Comparison of ENCODE assay signal across 8 cellular contexts in the genomic region with DNA sequence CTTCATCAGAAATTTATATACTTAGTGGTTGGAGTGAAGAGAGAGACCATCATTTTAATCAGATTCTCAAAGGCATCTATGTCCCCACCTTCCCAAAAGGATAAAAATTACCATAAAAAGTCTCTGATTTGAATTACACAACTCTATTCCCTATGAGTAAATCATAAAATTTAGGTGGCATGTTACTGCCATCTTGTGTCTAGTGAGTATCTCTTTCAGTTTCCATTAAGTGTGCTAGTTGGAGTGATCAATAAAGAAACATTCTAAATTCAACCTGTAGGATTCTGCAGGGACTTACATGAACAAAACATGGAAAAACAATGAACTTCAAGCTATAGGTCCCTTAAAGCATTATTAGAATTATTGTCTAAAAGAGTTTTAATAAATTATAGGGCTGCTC.
DNase-seq lines count a peak whose midpoint lies in the region; FAIRE-seq and TF ChIP-seq lines count a peak whose summit lies in the region.

No MANE protein-coding gene starts in this region.

- dilution Hi-C loops in endothelial cell of umbilical vein (cut with MboI; ENCODE audit: extremely low pct_ligation_motif_present, low sequenced_read_pairs): no loop called here

- no peaks in the 10 kb centered on the region for H3K9me1 ChIP-seq in endothelial cell of umbilical vein (replicated peaks; ENCODE audit: control insufficient read depth, extremely low read depth, insufficient read depth, low read length)

- CTCF ChIA-PET in endothelial cell of umbilical vein (lab: Charles Lee): interaction anchor here (1.0 to 9.5 kb wide), 23 partner anchors 12 to 1503 kb away, joined by 3 to 204 read pairs (median 6); no protein-coding TSS in a partner anchor

- no peaks in the 10 kb centered on the region for H3K9me3 ChIP-seq in GM23248 (ENCODE audit: low read depth)
- no peaks in the 10 kb centered on the region for H3K9me3 ChIP-seq in endothelial cell of umbilical vein (replicated peaks; ENCODE audit: control insufficient read depth, insufficient read depth, low read length)
- H3K9me3 ChIP-seq in ovary: no peaks in the 10 kb centered on the region

- peaks cover 45% of the 10 kb centered on the region for H3F3A ChIP-seq in GM23248 (ENCODE audit: insufficient read depth)

- FAIRE-seq in endothelial cell of umbilical vein (lab: Jason Lieb, UNC): peak; percentile 58

- H3K4me1 ChIP-seq in GM23248 (ENCODE audit: insufficient read depth) (peaks cover 54% of the 10 kb centered on the region), endothelial cell of umbilical vein (ENCODE audit: control insufficient read depth, extremely low read depth, insufficient read depth, low read length) (peaks cover 20% of the 10 kb centered on the region), ovary (ENCODE audit: insufficient read depth) (no peaks in the 10 kb centered on the region)

- peak overlapping the region; percentile 32 for H3K4me2 ChIP-seq in GM23248 (ENCODE audit: unreplicated experiment)
- H3K4me2 ChIP-seq in endothelial cell of umbilical vein (ENCODE audit: insufficient read depth, low read length): no peak overlapping the region

- H3K36me3 ChIP-seq in GM23248 (ENCODE audit: low read depth): no peaks in the 10 kb centered on the region
- no peaks in the 10 kb centered on the region for H3K36me3 ChIP-seq in endothelial cell of umbilical vein (ENCODE audit: control insufficient read depth in 2 of 2, extremely low read depth in 1 of 2, insufficient read depth in 2 of 2, low read length in 2 of 2)
- no peaks in the 10 kb centered on the region for H3K36me3 ChIP-seq in ovary

- intact Hi-C loops in endothelial cell of umbilical vein (cut with micrococcal nuclease): loop anchor here (1.0 to 5.0 kb wide), 5 partner anchors 140 to 1487 kb away; no protein-coding TSS in a partner anchor
- intact Hi-C loops in ovary (cut with DNase I): loop anchor here (5.0 to 10.0 kb wide), 6 partner anchors 633 to 1493 kb away; partner anchors contain the start of gene ADAMTS1 (in 2 of the 4)

- H3K27me3 ChIP-seq in GM23248 (replicated peaks; ENCODE audit: insufficient read depth) (no peaks in the 10 kb centered on the region), endothelial cell of umbilical vein (ENCODE audit: control insufficient read depth in 2 of 2, insufficient read depth in 2 of 2, low read length in 2 of 2) (no peaks in the 10 kb centered on the region), ovary (no peaks in the 10 kb centered on the region)

- no peak for TF ChIP-seq EP300 in ovary (IDR thresholded peaks at IDR 0.05)

- TF ChIP-seq CTCF in endothelial cell of umbilical vein (IDR thresholded peaks at IDR 0.05; ENCODE audit: extremely low read depth in 1 of 2, insufficient read depth in 1 of 2, low read depth in 1 of 2, low read length in 2 of 2) (no peak), ovary (IDR thresholded peaks at IDR 0.05) (peak in 2 of 3 donors; percentile 37 to 41)

- H3K79me2 ChIP-seq in GM23248 (ENCODE audit: insufficient read depth) (no peaks in the 10 kb centered on the region), endothelial cell of umbilical vein (ENCODE audit: control insufficient read depth, insufficient read depth, low read length) (no peaks in the 10 kb centered on the region)

- H2AFZ ChIP-seq in GM23248 (peak overlapping the region; percentile 50; the same call in 1 of the 2 replicates), endothelial cell of umbilical vein (ENCODE audit: low read depth, low read length) (no peak overlapping the region)

- POLR2A ChIA-PET in endothelial cell of umbilical vein (lab: Charles Lee): no interaction called here

- DNase-seq in GM23248 (peak; percentile 67), NCI-H748 treated with DMSO at 0.1 percent for 48 hours (lab: John Stamatoyannopoulos, UW) (peak; percentile 5), endothelial cell of umbilical vein (ENCODE audit: low read depth, low spot score) (peak; percentile 56), ovary (no peak), ecto neural progenitor cell (ENCODE audit: low spot score) (no peak), D341Med (ENCODE audit: low spot score) (no peak), GM19238 (ENCODE audit: insufficient read length, low spot score) (no peak)
- DNase-seq in activated CD8-positive, alpha-beta memory T cell treated with anti-CD3 and anti-CD28 coated beads for 24 hours: no peak

- TF ChIP-seq POLR2A in endothelial cell of umbilical vein (IDR thresholded peaks at IDR 0.05; ENCODE audit: low read depth, low read length) (no peak), ovary (IDR thresholded peaks at IDR 0.05) (no peak)

- H4K20me1 ChIP-seq in GM23248 (ENCODE audit: insufficient read depth): no peaks in the 10 kb centered on the region
- H4K20me1 ChIP-seq in endothelial cell of umbilical vein (replicated peaks; ENCODE audit: control insufficient read depth, extremely low read depth, insufficient read depth, low read length): no peaks in the 10 kb centered on the region

- in situ Hi-C loops in GM23248 (cut with MboI): loop anchor here (10.0 kb wide), 3 partner anchors 407 to 1483 kb away; no protein-coding TSS in a partner anchor

- H3K27ac ChIP-seq in GM23248 (peak overlapping the region; percentile 56), endothelial cell of umbilical vein (ENCODE audit: insufficient read depth, low read depth, low read length) (no peak overlapping the region), ovary (peak overlapping the region in 1 of 2 donors; percentile 43)

- BruUV-seq in endothelial cell of umbilical vein (replicated peaks; lab: Mats Ljungman, UMichigan): no TSS peak

- H3K9ac ChIP-seq in GM23248 (peak overlapping the region; percentile 17; the same call in 1 of the 2 replicates), endothelial cell of umbilical vein (replicated peaks; ENCODE audit: extremely low read depth, insufficient read depth, low read length) (no peak overlapping the region)

- H3K9me2 ChIP-seq in GM23248 (ENCODE audit: insufficient read depth): no peaks in the 10 kb centered on the region

- 0 out of 2 replicates have a peak overlapping the region, but pooled peaks have one; percentile 2 for H3K4me3 ChIP-seq in GM23248
- no peak overlapping the region for H3K4me3 ChIP-seq in endothelial cell of umbilical vein (replicated peaks in 1 of 3; ENCODE audit: insufficient read depth in 1 of 3, low read depth in 1 of 3, low read length in 3 of 3)
- H3K4me3 ChIP-seq in ovary: no peak overlapping the region

TF ChIP-seq in endothelial cell of umbilical vein, 7 proteins besides CTCF, POLR2A, EP300 and RAD21:
- TF ChIP-seq FOS (IDR thresholded peaks at IDR 0.05; ENCODE audit: borderline replicate concordance, insufficient read depth, low read length): no peak
- TF ChIP-seq JUN (IDR thresholded peaks at IDR 0.05; ENCODE audit: borderline replicate concordance, insufficient read depth, insufficient read length, low read depth): no peak
- TF ChIP-seq, protein P1, sequence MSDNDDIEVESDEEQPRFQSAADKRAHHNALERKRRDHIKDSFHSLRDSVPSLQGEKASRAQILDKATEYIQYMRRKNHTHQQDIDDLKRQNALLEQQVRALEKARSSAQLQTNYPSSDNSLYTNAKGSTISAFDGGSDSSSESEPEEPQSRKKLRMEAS (IDR thresholded peaks at IDR 0.05; ENCODE audit: insufficient read depth, insufficient read length): no peak
- no peak for TF ChIP-seq EZH2 (IDR thresholded peaks at IDR 0.05; ENCODE audit: borderline replicate concordance, low read depth, low read length, severe bottlenecking)
- TF ChIP-seq GATA2 (IDR thresholded peaks at IDR 0.05; ENCODE audit: insufficient read depth, insufficient read length, low read depth, low read length): no peak
- TF ChIP-seq POLR2AphosphoS5 (IDR thresholded peaks at IDR 0.05; ENCODE audit: insufficient read depth, low read depth, low read length): no peak
- no peak for TF ChIP-seq MYC (IDR thresholded peaks at IDR 0.05; ENCODE audit: low read depth, low read length)

Comparison
In these comparisons a context has a peak if more than half of its experiments do, and no peak if none do; other contexts are left out.
1. DNase-seq: peak in GM23248 (single experiment), NCI-H748 treated with DMSO at 0.1 percent for 48 hours (single experiment) and endothelial cell of umbilical vein (single experiment); none in ovary (0 of 5), ecto neural progenitor cell (single experiment), activated CD8-positive, alpha-beta memory T cell treated with anti-CD3 and anti-CD28 coated beads for 24 hours (single experiment), D341Med (single experiment) and GM19238 (single experiment).
2. CTCF ChIP-seq: peak in ovary (2 of 3); none in endothelial cell of umbilical vein (0 of 2).